ENCODE assay signal across 8 cellular contexts in the genomic region with DNA sequence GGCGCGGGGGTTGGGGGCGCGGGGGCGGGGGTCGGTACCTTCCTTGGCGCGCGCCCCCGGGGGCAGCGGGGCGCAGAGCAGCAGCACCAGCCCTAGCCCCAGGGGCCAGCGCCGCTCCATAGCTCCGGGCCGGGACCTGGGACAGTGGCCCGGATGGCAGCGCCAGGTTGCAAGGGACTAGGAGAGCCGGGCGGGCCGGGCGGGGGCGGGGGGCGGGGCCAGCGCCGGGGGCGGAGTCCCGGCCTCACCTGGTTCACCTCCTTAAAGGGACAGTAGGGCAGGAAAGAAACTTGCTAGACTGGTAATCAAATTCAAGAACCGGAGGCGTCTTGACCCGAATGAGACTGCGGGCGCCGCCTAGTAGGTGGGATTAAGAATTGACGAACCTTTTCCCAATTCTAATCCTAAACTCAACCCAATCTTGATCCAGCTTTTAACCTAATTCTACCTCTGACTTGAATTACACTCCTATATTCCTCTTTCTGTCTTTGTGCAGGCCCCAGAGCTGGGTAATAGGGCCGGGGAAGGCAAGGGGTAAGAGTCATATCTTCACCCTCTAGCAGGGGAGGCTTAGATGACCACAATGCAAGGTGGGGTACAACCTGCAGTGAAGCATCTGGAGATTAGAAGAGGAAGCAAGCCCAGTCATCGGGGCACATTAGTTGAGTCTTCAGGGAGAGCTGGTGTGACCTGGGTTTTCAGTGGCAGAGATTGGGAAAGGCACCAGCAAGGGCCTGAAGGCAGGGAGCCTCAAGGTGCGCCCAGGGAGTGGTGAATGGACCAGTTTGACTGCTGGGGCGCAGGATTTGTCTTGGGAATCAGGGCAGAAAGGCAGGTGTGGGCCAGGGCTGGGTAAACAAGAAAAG. TPM values are rescaled to one million over a fixed set of nuclear protein-coding genes. Genes with fewer than 3 reads are reported as not detected.
A peak's percentile ranks its signal among the peaks of the same experiment; 100 is the strongest.
DNase-seq lines count a peak whose midpoint lies in the region; ATAC-seq and TF ChIP-seq lines count a peak whose summit lies in the region.

A gene (minus strand): TSS at position 171 of the 866 bp plus-strand sequence. CDS start 51 bp downstream, at position 120.

- no peaks in the 10 kb centered on the region for H3K9me3 ChIP-seq in trophoblast cell (ENCODE audit: insufficient read depth, low read depth, low read length)

- no peaks in the 10 kb centered on the region for H3K27me3 ChIP-seq in trophoblast cell (ENCODE audit: insufficient read depth, low read length)

- DNase-seq in NCI-H1105 (lab: John Stamatoyannopoulos, UW) = peak; percentile 70
- peak; percentile 36 for DNase-seq in activated T-cell treated with anti-CD3 and anti-CD28 coated beads for 4 hours
- DNase-seq in fibroblast of pulmonary artery (ENCODE audit: low read depth) = no peak
- DNase-seq in trophoblast cell = peak; percentile 63 to 91
- no peak for DNase-seq in AG20443 (ENCODE audit: low spot score)

- H3K18ac ChIP-seq in trophoblast cell (ENCODE audit: low read length) = peak within 1 kb of the TSS; percentile 64

- no peak within 1 kb of the TSS for H3K4me3 ChIP-seq in fibroblast of pulmonary artery (replicated peaks; ENCODE audit: low read depth, low read length)
- peak within 1 kb of the TSS; percentile 75 for H3K4me3 ChIP-seq in trophoblast cell (ENCODE audit: low read depth, low read length)

- H2AK5ac ChIP-seq in trophoblast cell (ENCODE audit: low read length) = peak within 1 kb of the TSS; percentile 49

- peak within 1 kb of the TSS; percentile 63 for H4K12ac ChIP-seq in trophoblast cell (ENCODE audit: low read depth, low read length)

- no peak for ATAC-seq in GM19452 (IDR thresholded peaks at IDR 0.05; ENCODE audit: unreplicated experiment)
- ATAC-seq in HG02840 (IDR thresholded peaks at IDR 0.05; ENCODE audit: low FRiP score, unreplicated experiment) = no peak

- peak within 1 kb of the TSS; percentile 90 for H3K4ac ChIP-seq in trophoblast cell (ENCODE audit: low read depth, low read length)

- H3K4me1 ChIP-seq in trophoblast cell (ENCODE audit: control insufficient read depth in 1 of 2, insufficient read depth in 2 of 2, low read length in 2 of 2) = peaks cover 26 to 37% of the 10 kb centered on the region in 2 experiments

- H2BK120ac ChIP-seq in trophoblast cell (ENCODE audit: insufficient read depth, low read length, poor library complexity) = peak within 1 kb of the TSS; percentile 74

- H2BK5ac ChIP-seq in trophoblast cell (ENCODE audit: low read depth, low read length, poor library complexity) = peak within 1 kb of the TSS; percentile 71

- H2AFZ ChIP-seq in trophoblast cell (ENCODE audit: insufficient read depth, low read length, poor library complexity) = peak within 1 kb of the TSS; percentile 24

- H4K91ac ChIP-seq in trophoblast cell (ENCODE audit: low read depth, low read length) = peak within 1 kb of the TSS; percentile 22

- WGBS in trophoblast cell (ENCODE audit: extremely low coverage, insufficient coverage, insufficient read length) = no CpG with 5 or more reads among the region's 39 CpGs

- H3K27ac ChIP-seq in trophoblast cell (ENCODE audit: low read depth, low read length) = peak within 1 kb of the TSS; percentile 12

- no peak within 1 kb of the TSS for H3K23ac ChIP-seq in trophoblast cell (ENCODE audit: low read length)

- H4K8ac ChIP-seq in trophoblast cell (ENCODE audit: low read depth, low read length) = peak within 1 kb of the TSS; percentile 5

- peak within 1 kb of the TSS; percentile 79 for H2BK12ac ChIP-seq in trophoblast cell (ENCODE audit: low read length)

- 0 out of 3 replicates have a peak, but pooled peaks have one; percentile 20 for TF ChIP-seq CTCF in GM12872 (IDR thresholded peaks at IDR 0.05; ENCODE audit: insufficient read depth, low read depth, low read length)
- TF ChIP-seq CTCF in fibroblast of pulmonary artery (IDR thresholded peaks at IDR 0.05; ENCODE audit: low read length, missing control alignments) = peak; percentile 16

- H3K14ac ChIP-seq in trophoblast cell (ENCODE audit: low read length) = peak within 1 kb of the TSS; percentile 32

- H3K79me1 ChIP-seq in trophoblast cell (ENCODE audit: low read length) = peaks cover 14% of the 10 kb centered on the region

- H3K79me2 ChIP-seq in trophoblast cell (ENCODE audit: control insufficient read depth, insufficient read depth, low read length, poor library complexity) = peaks cover 8% of the 10 kb centered on the region

- peaks cover 4 to 6% of the 10 kb centered on the region in 2 experiments for H3K36me3 ChIP-seq in trophoblast cell (ENCODE audit: control insufficient read depth in 1 of 2, insufficient read depth in 2 of 2, low read length in 2 of 2)

- peak within 1 kb of the TSS; percentile 36 for H3K9ac ChIP-seq in trophoblast cell (ENCODE audit: low read length)

- peak within 1 kb of the TSS; percentile 74 for H3K4me2 ChIP-seq in trophoblast cell (ENCODE audit: low read length)

RNA-seq across cellular contexts. Expression of the gene that starts here (rescaled TPM):
- 26.1 and 27.4 TPM in 2 replicates for polyA plus RNA-seq in trophoblast cell (2013)

Comparison
In these comparisons a context has a peak if more than half of its experiments do, and no peak if none do; other contexts are left out.
1. DNase-seq: peak in NCI-H1105 (single experiment), activated T-cell treated with anti-CD3 and anti-CD28 coated beads for 4 hours (single experiment) and trophoblast cell (2 of 2); none in fibroblast of pulmonary artery (single experiment) and AG20443 (single experiment).